Comparison of ENCODE assay signal across 20 cellular contexts in the genomic region with DNA sequence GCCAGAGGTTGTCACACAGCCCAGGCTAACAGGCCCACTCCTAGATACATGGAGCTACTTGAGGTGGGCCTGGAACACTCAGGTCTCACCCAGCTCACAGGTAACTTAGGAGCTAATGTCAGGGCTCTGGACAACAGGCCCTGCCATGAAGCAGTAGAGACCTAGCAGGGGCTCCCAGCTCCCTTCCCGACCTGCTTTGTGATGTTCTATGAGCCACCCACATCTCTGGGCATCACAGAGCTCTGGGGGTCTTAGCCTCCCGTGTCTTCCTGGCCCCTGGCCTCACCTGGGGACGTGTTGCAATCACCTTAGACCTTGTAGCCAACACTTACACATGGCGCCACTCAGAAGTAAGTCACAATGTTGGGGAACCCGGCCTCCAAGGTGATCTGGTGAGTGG. TPM values are rescaled to one million over a fixed set of nuclear protein-coding genes. Genes with fewer than 3 reads are reported as not detected.
"Had no signal": no experiment of that assay in that cellular context is flagged by ENCODE, and none has a peak within 500 bp of the region (broad histone marks: within the 10 kb centered on the region; RNA-seq: fewer than 3 reads in every experiment).

No MANE protein-coding gene starts in this region.

- H3K27me3 Mint-ChIP-seq: stimulated activated naive CD8-positive, alpha-beta T cell treated with anti-CD3 and anti-CD28 coated beads, Interleukin-15, amount 100 ng/mL, for 72 hours had no signal

- H3K9ac ChIP-seq: neural progenitor cell had no signal

- H3K27ac Mint-ChIP-seq: effector memory CD8-positive, alpha-beta T cell; natural killer cell treated with Interleukin-12 subunit alpha and Interleukin-12 subunit beta and Interleukin-15 and Interleukin-18, amount 100 ng/mL, for 72 hours; neural progenitor cell; stimulated activated effector memory CD8-positive, alpha-beta T cell treated with anti-CD3 and anti-CD28 coated beads, Interleukin-12 subunit alpha, Interleukin-12 subunit beta, amount 100 ng/mL, for 72 hours had no signal

- H3K4me1 ChIP-seq: foreskin keratinocyte, neural progenitor cell, psoas muscle, right lobe of liver had no signal

- H3K4me2 ChIP-seq: neural progenitor cell had no signal

- H3K9me3 Mint-ChIP-seq: effector memory CD8-positive, alpha-beta T cell; natural killer cell treated with Interleukin-12 subunit alpha and Interleukin-12 subunit beta and Interleukin-15 and Interleukin-18, amount 100 ng/mL, for 72 hours; neural progenitor cell; stimulated activated effector memory CD8-positive, alpha-beta T cell treated with anti-CD3 and anti-CD28 coated beads, Interleukin-12 subunit alpha, Interleukin-12 subunit beta, amount 100 ng/mL, for 72 hours; stimulated activated naive CD8-positive, alpha-beta T cell treated with anti-CD3 and anti-CD28 coated beads, Interleukin-15, amount 100 ng/mL, for 72 hours had no signal

- H3K27me3 ChIP-seq: foreskin keratinocyte, heart left ventricle, neural progenitor cell, right lobe of liver, transverse colon had no signal

- H2AFZ ChIP-seq: neural progenitor cell had no signal

- H3K27ac ChIP-seq: foreskin keratinocyte, heart left ventricle, neural progenitor cell, psoas muscle, right lobe of liver, thoracic aorta, transverse colon had no signal

- DNase-seq: caudate nucleus; cortex of kidney; effector memory CD8-positive, alpha-beta T cell; foreskin keratinocyte; heart left ventricle; hippocampal formation; kidney glomerular epithelial cell; psoas muscle; retina; right lobe of liver; stimulated activated CD4-positive, alpha-beta T cell treated with anti-CD3 and anti-CD28 coated beads, Interleukin-4, amount 100 ng/mL, for 1 hour; stimulated activated CD8-positive, alpha-beta memory T cell treated with anti-CD3 and anti-CD28 coated beads, Interleukin-4, amount 100 ng/mL, for 48 hours; stimulated activated naive CD8-positive, alpha-beta T cell treated with anti-CD3 and anti-CD28 coated beads, Interleukin-15, amount 100 ng/mL, for 72 hours; transverse colon had no signal

- ATAC-seq: effector memory CD8-positive, alpha-beta T cell; foreskin keratinocyte; natural killer cell treated with Interleukin-12 subunit alpha and Interleukin-12 subunit beta and Interleukin-15 and Interleukin-18, amount 100 ng/mL, for 72 hours; psoas muscle; right lobe of liver; stimulated activated effector memory CD8-positive, alpha-beta T cell treated with anti-CD3 and anti-CD28 coated beads, Interleukin-12 subunit alpha, Interleukin-12 subunit beta, amount 100 ng/mL, for 72 hours; stimulated activated naive CD8-positive, alpha-beta T cell treated with anti-CD3 and anti-CD28 coated beads, Interleukin-15, amount 100 ng/mL, for 72 hours had no signal

- H3K4me1 Mint-ChIP-seq: neural progenitor cell; stimulated activated effector memory CD8-positive, alpha-beta T cell treated with anti-CD3 and anti-CD28 coated beads, Interleukin-12 subunit alpha, Interleukin-12 subunit beta, amount 100 ng/mL, for 72 hours; stimulated activated naive CD8-positive, alpha-beta T cell treated with anti-CD3 and anti-CD28 coated beads, Interleukin-15, amount 100 ng/mL, for 72 hours had no signal

- H3K36me3 Mint-ChIP-seq: natural killer cell treated with Interleukin-12 subunit alpha and Interleukin-12 subunit beta and Interleukin-15 and Interleukin-18, amount 100 ng/mL, for 72 hours; neural progenitor cell; stimulated activated effector memory CD8-positive, alpha-beta T cell treated with anti-CD3 and anti-CD28 coated beads, Interleukin-12 subunit alpha, Interleukin-12 subunit beta, amount 100 ng/mL, for 72 hours had no signal

- H3K4me3 ChIP-seq: heart left ventricle, neural progenitor cell, psoas muscle, right lobe of liver, thoracic aorta, transverse colon had no signal

- H3K4me3 Mint-ChIP-seq: effector memory CD8-positive, alpha-beta T cell; natural killer cell treated with Interleukin-12 subunit alpha and Interleukin-12 subunit beta and Interleukin-15 and Interleukin-18, amount 100 ng/mL, for 72 hours; neural progenitor cell; stimulated activated effector memory CD8-positive, alpha-beta T cell treated with anti-CD3 and anti-CD28 coated beads, Interleukin-12 subunit alpha, Interleukin-12 subunit beta, amount 100 ng/mL, for 72 hours; stimulated activated naive CD8-positive, alpha-beta T cell treated with anti-CD3 and anti-CD28 coated beads, Interleukin-15, amount 100 ng/mL, for 72 hours had no signal

RNA-seq across cellular contexts. Expression of a gene that starts 12.4 kb away (rescaled TPM):
- total RNA-seq: chondrocyte, epithelial cell of proximal tubule had no signal
- polyA plus RNA-seq: foreskin keratinocyte had no signal
